2 cellular contexts compared by ENCODE assay signal in genomic region chr1:182259963-182260362, GRCh38.
TF ChIP-seq lines count a peak whose summit lies in the region.

No MANE protein-coding gene starts in this region.

TF ChIP-seq in H1, 55 proteins besides CTCF, POLR2A, EP300 and RAD21:
- TF ChIP-seq NRF1 (IDR thresholded peaks at IDR 0.05; ENCODE audit: low read depth, low read length) (no peak), TBP (IDR thresholded peaks at IDR 0.05; ENCODE audit: low read depth, low read length) (no peak), KDM5A (IDR thresholded peaks at IDR 0.05; ENCODE audit: low read length) (no peak), EGR1 (IDR thresholded peaks at IDR 0.05; ENCODE audit: borderline replicate concordance, low read depth, low read length) (no peak), GTF2F1 (IDR thresholded peaks at IDR 0.05; ENCODE audit: borderline replicate concordance, low read depth, low read length) (no peak), HDAC6 (IDR thresholded peaks at IDR 0.05; ENCODE audit: low read depth, low read length) (no peak), RBBP5 (IDR thresholded peaks at IDR 0.05; ENCODE audit: borderline replicate concordance, low read depth, low read length) (no peak), TCF12 (IDR thresholded peaks at IDR 0.05; ENCODE audit: low read depth, low read length) (no peak), HDAC2 (IDR thresholded peaks at IDR 0.05; ENCODE audit: borderline replicate concordance in 1 of 2, low read depth in 2 of 2, low read length in 2 of 2) (no peak), ATF3 (IDR thresholded peaks at IDR 0.05; ENCODE audit: insufficient read depth, low read depth, low read length) (no peak), CREB1 (IDR thresholded peaks at IDR 0.05) (no peak), KDM4A (IDR thresholded peaks at IDR 0.05; ENCODE audit: low read depth, low read length, severe bottlenecking) (no peak), TAF1 (IDR thresholded peaks at IDR 0.05; ENCODE audit: low read depth, low read length) (no peak)

TF ChIP-seq in GM23338, 12 proteins besides CTCF, POLR2A, EP300 and RAD21:
- no peak for TF ChIP-seq NANOG (IDR thresholded peaks at IDR 0.05; ENCODE audit: borderline replicate concordance)
- TF ChIP-seq, protein P1, sequence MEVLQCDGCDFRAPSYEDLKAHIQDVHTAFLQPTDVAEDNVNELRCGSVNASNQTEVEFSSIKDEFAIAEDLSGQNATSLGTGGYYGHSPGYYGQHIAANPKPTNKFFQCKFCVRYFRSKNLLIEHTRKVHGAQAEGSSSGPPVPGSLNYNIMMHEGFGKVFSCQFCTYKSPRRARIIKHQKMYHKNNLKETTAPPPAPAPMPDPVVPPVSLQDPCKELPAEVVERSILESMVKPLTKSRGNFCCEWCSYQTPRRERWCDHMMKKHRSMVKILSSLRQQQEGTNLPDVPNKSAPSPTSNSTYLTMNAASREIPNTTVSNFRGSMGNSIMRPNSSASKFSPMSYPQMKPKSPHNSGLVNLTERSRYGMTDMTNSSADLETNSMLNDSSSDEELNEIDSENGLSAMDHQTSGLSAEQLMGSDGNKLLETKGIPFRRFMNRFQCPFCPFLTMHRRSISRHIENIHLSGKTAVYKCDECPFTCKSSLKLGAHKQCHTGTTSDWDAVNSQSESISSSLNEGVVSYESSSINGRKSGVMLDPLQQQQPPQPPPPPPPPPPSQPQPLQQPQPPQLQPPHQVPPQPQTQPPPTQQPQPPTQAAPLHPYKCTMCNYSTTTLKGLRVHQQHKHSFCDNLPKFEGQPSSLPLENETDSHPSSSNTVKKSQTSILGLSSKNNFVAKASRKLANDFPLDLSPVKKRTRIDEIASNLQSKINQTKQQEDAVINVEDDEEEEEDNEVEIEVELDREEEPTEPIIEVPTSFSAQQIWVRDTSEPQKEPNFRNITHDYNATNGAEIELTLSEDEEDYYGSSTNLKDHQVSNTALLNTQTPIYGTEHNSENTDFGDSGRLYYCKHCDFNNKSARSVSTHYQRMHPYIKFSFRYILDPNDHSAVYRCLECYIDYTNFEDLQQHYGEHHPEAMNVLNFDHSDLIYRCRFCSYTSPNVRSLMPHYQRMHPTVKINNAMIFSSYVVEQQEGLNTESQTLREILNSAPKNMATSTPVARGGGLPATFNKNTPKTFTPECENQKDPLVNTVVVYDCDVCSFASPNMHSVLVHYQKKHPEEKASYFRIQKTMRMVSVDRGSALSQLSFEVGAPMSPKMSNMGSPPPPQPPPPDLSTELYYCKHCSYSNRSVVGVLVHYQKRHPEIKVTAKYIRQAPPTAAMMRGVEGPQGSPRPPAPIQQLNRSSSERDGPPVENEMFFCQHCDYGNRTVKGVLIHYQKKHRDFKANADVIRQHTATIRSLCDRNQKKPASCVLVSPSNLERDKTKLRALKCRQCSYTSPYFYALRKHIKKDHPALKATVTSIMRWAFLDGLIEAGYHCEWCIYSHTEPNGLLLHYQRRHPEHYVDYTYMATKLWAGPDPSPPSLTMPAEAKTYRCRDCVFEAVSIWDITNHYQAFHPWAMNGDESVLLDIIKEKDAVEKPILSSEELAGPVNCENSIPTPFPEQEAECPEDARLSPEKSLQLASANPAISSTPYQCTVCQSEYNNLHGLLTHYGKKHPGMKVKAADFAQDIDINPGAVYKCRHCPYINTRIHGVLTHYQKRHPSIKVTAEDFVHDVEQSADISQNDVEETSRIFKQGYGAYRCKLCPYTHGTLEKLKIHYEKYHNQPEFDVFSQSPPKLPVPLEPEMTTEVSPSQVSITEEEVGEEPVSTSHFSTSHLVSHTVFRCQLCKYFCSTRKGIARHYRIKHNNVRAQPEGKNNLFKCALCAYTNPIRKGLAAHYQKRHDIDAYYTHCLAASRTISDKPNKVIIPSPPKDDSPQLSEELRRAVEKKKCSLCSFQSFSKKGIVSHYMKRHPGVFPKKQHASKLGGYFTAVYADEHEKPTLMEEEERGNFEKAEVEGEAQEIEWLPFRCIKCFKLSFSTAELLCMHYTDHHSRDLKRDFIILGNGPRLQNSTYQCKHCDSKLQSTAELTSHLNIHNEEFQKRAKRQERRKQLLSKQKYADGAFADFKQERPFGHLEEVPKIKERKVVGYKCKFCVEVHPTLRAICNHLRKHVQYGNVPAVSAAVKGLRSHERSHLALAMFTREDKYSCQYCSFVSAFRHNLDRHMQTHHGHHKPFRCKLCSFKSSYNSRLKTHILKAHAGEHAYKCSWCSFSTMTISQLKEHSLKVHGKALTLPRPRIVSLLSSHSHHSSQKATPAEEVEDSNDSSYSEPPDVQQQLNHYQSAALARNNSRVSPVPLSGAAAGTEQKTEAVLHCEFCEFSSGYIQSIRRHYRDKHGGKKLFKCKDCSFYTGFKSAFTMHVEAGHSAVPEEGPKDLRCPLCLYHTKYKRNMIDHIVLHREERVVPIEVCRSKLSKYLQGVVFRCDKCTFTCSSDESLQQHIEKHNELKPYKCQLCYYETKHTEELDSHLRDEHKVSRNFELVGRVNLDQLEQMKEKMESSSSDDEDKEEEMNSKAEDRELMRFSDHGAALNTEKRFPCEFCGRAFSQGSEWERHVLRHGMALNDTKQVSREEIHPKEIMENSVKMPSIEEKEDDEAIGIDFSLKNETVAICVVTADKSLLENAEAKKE (CRISPR knock-in tag; IDR thresholded peaks at IDR 0.05): no peak
- no peak for TF ChIP-seq JUNB (IDR thresholded peaks at IDR 0.05; ENCODE audit: unreplicated experiment)
- TF ChIP-seq EZH2phosphoT487 (IDR thresholded peaks at IDR 0.05; ENCODE audit: unreplicated experiment): no peak
- TF ChIP-seq, protein P2, sequence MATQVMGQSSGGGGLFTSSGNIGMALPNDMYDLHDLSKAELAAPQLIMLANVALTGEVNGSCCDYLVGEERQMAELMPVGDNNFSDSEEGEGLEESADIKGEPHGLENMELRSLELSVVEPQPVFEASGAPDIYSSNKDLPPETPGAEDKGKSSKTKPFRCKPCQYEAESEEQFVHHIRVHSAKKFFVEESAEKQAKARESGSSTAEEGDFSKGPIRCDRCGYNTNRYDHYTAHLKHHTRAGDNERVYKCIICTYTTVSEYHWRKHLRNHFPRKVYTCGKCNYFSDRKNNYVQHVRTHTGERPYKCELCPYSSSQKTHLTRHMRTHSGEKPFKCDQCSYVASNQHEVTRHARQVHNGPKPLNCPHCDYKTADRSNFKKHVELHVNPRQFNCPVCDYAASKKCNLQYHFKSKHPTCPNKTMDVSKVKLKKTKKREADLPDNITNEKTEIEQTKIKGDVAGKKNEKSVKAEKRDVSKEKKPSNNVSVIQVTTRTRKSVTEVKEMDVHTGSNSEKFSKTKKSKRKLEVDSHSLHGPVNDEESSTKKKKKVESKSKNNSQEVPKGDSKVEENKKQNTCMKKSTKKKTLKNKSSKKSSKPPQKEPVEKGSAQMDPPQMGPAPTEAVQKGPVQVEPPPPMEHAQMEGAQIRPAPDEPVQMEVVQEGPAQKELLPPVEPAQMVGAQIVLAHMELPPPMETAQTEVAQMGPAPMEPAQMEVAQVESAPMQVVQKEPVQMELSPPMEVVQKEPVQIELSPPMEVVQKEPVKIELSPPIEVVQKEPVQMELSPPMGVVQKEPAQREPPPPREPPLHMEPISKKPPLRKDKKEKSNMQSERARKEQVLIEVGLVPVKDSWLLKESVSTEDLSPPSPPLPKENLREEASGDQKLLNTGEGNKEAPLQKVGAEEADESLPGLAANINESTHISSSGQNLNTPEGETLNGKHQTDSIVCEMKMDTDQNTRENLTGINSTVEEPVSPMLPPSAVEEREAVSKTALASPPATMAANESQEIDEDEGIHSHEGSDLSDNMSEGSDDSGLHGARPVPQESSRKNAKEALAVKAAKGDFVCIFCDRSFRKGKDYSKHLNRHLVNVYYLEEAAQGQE (IDR thresholded peaks at IDR 0.05; ENCODE audit: unreplicated experiment): no peak
- no peak for TF ChIP-seq ZNF331 (CRISPR knock-in tag; IDR thresholded peaks at IDR 0.05; ENCODE audit: low read depth)
- no peak for TF ChIP-seq EZH2 (IDR thresholded peaks at IDR 0.05; ENCODE audit: low read depth, unreplicated experiment)
- TF ChIP-seq STAT1 (IDR thresholded peaks at IDR 0.05; ENCODE audit: unreplicated experiment): no peak
- no peak for TF ChIP-seq POLR2AphosphoS5 (IDR thresholded peaks at IDR 0.05; ENCODE audit: low read depth)
- no peak for TF ChIP-seq CREB1 (CRISPR knock-in tag; IDR thresholded peaks at IDR 0.05; ENCODE audit: low read depth)
- no peak for TF ChIP-seq ZNF114 (CRISPR knock-in tag; IDR thresholded peaks at IDR 0.05)
- TF ChIP-seq, protein P3, sequence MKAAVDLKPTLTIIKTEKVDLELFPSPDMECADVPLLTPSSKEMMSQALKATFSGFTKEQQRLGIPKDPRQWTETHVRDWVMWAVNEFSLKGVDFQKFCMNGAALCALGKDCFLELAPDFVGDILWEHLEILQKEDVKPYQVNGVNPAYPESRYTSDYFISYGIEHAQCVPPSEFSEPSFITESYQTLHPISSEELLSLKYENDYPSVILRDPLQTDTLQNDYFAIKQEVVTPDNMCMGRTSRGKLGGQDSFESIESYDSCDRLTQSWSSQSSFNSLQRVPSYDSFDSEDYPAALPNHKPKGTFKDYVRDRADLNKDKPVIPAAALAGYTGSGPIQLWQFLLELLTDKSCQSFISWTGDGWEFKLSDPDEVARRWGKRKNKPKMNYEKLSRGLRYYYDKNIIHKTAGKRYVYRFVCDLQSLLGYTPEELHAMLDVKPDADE (IDR thresholded peaks at IDR 0.05): no peak
